ENCODE assay signal across 10 cellular contexts in genomic region chr2:234502285-234502918, GRCh38. TPM values are rescaled to one million over a fixed set of nuclear protein-coding genes. Genes with fewer than 3 reads are reported as not detected.
A peak's percentile ranks its signal among the peaks of the same experiment; 100 is the strongest.
DNase-seq lines count a peak whose midpoint lies in the region; ATAC-seq and TF ChIP-seq lines count a peak whose summit lies in the region.
"Had no signal": no experiment of that assay in that cellular context is flagged by ENCODE, and none has a peak within 500 bp of the region (broad histone marks: within the 10 kb centered on the region; RNA-seq: fewer than 3 reads in every experiment).

No MANE protein-coding gene starts in this region.

- H3K4me3 Mint-ChIP-seq in activated CD8-positive, alpha-beta T cell treated with anti-CD3 and anti-CD28 coated beads for 36 hours: no peak overlapping the region

- no peaks in the 10 kb centered on the region for H3K27me3 ChIP-seq in skeletal muscle satellite cell (ENCODE audit: control insufficient read depth, insufficient read depth, low read length)

- peak overlapping the region; percentile 51 for H3K4me2 ChIP-seq in skeletal muscle satellite cell (ENCODE audit: low read length)

- intact Hi-C loops in activated CD8-positive, alpha-beta T cell treated with anti-CD3 and anti-CD28 coated beads for 36 hours (cut with micrococcal nuclease): no loop called here

- H3K4me3 ChIP-seq in skeletal muscle satellite cell (ENCODE audit: low read length): no peak overlapping the region

- H3K9me3 ChIP-seq in skeletal muscle satellite cell (replicated peaks; ENCODE audit: low read length): no peaks in the 10 kb centered on the region

- H3K9me3 Mint-ChIP-seq in activated CD8-positive, alpha-beta T cell treated with anti-CD3 and anti-CD28 coated beads for 36 hours: no peaks in the 10 kb centered on the region
- H3K9me3 Mint-ChIP-seq: activated T-helper 2 cell treated with anti-CD3 and anti-CD28 coated beads, Interferon-gamma antibody, Interleukin-2, Interleukin-4, amounts not matched to agents 10 μg/mL and 5 μg/mL and 100 μg/mL, durations not matched to agents 14 hours and 24 hours and 36 hours had no signal

- DNase-seq in DMS79 treated with DMSO at 0.1 percent for 48 hours (lab: John Stamatoyannopoulos, UW) (peak; percentile 70), DMS79 (lab: John Stamatoyannopoulos, UW) (no peak), NCI-H748 treated with DMSO at 0.1 percent for 48 hours (lab: John Stamatoyannopoulos, UW) (peak; percentile 26), dedifferentiated amniotic fluid mesenchymal stem cell (ENCODE audit: extremely low spot score) (peak; percentile 36), GOT3 (lab: John Stamatoyannopoulos, UW) (no peak)
- no peak for DNase-seq in activated CD8-positive, alpha-beta T cell treated with anti-CD3 and anti-CD28 coated beads for 36 hours
- DNase-seq: 8988T had no signal

- no peaks in the 10 kb centered on the region for H3K36me3 ChIP-seq in skeletal muscle satellite cell (ENCODE audit: insufficient read depth, low read length)

- H3K27ac Mint-ChIP-seq in activated CD8-positive, alpha-beta T cell treated with anti-CD3 and anti-CD28 coated beads for 36 hours: no peak overlapping the region
- H3K27ac Mint-ChIP-seq: activated T-helper 2 cell treated with anti-CD3 and anti-CD28 coated beads, Interferon-gamma antibody, Interleukin-2, Interleukin-4, amounts not matched to agents 10 μg/mL and 5 μg/mL and 100 μg/mL, durations not matched to agents 14 hours and 24 hours and 36 hours had no signal

- H3K36me3 Mint-ChIP-seq in activated CD8-positive, alpha-beta T cell treated with anti-CD3 and anti-CD28 coated beads for 36 hours (ENCODE audit: low read depth): no peaks in the 10 kb centered on the region

- no peaks in the 10 kb centered on the region for H3K27me3 Mint-ChIP-seq in activated CD8-positive, alpha-beta T cell treated with anti-CD3 and anti-CD28 coated beads for 36 hours

- POLR2A ChIA-PET in activated CD8-positive, alpha-beta T cell treated with anti-CD3 and anti-CD28 coated beads for 36 hours (lab: Charles Lee): no interaction called here

- no peak for ATAC-seq in GM18861 (IDR thresholded peaks at IDR 0.05; ENCODE audit: unreplicated experiment)
- ATAC-seq in activated CD8-positive, alpha-beta T cell treated with anti-CD3 and anti-CD28 coated beads for 36 hours: no peak

- H3K4me1 ChIP-seq in skeletal muscle satellite cell (ENCODE audit: control insufficient read depth, insufficient read depth, low read length): peaks cover 16% of the 10 kb centered on the region

- TF ChIP-seq CTCF in activated CD8-positive, alpha-beta T cell treated with anti-CD3 and anti-CD28 coated beads for 36 hours (IDR thresholded peaks at IDR 0.05): no peak

- CTCF ChIA-PET in activated CD8-positive, alpha-beta T cell treated with anti-CD3 and anti-CD28 coated beads for 36 hours (lab: Charles Lee): interaction anchor here (0.8 to 7.4 kb wide), 6 partner anchors 43 to 525 kb away, joined by 3 to 68 read pairs (median 16); no protein-coding TSS in a partner anchor

- peaks cover 26% of the 10 kb centered on the region for H3K4me1 Mint-ChIP-seq in activated CD8-positive, alpha-beta T cell treated with anti-CD3 and anti-CD28 coated beads for 36 hours (ENCODE audit: low read depth)

- no peak overlapping the region for H3K9ac ChIP-seq in skeletal muscle satellite cell (ENCODE audit: low read depth, low read length)

RNA-seq across cellular contexts. Expression of gene ARL4C, which starts 5.5 kb away (rescaled TPM):
- total RNA-seq in skeletal muscle satellite cell (2012; rRNA removed): 3.5 and 7.6 TPM in 2 replicates
- 10 to 100 TPM; 44.8 to 45.1 TPM for total RNA-seq in activated CD8-positive, alpha-beta T cell treated with anti-CD3 and anti-CD28 coated beads for 36 hours

Comparison
In these comparisons a context has a peak if more than half of its experiments do, and no peak if none do; other contexts are left out.
1. DNase-seq: peak in DMS79 treated with DMSO at 0.1 percent for 48 hours (single experiment), NCI-H748 treated with DMSO at 0.1 percent for 48 hours (single experiment) and dedifferentiated amniotic fluid mesenchymal stem cell (single experiment); none in DMS79 (single experiment), activated CD8-positive, alpha-beta T cell treated with anti-CD3 and anti-CD28 coated beads for 36 hours (single experiment) and GOT3 (single experiment).